ENCODE assay signal across 16 cellular contexts in the genomic region with DNA sequence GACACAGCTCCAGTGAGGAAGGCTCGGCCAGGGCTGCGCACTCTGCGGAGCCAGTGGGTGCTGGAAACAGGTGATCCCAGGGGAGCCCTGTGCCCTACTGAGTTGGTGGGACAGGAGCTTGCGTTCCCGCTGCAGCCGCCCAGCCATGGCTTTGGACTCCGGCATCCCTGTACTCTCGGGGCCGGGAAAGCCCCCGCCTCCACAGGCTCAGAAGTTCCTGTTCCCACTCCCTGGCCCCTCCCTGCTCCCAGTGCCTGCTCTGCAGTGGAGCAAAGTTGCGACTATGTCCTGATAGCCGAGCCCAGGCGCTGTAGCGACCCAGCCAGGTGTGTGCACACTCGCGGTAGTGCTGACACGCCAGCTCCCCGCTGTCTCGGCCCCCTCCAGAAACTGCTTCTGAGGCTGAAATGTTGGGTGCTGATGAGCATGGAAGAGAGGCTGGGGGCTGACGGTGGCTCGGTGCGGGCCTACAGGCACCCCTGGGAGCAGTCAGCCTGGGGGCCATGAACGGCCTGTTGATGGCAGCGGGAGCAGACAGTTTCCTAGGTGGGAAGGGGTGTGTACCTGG.
"Had no signal": no experiment of that assay in that cellular context is flagged by ENCODE, and none has a peak within 500 bp of the region (broad histone marks: within the 10 kb centered on the region; RNA-seq: fewer than 3 reads in every experiment).

No MANE protein-coding gene starts in this region.

- H3K9me3 ChIP-seq: heart right ventricle, sigmoid colon, tibial artery had no signal

- H3K27me3 Mint-ChIP-seq: activated CD4-positive, alpha-beta T cell treated with anti-CD3 and anti-CD28 coated beads, Interleukin-2, amount 10 ng/mL, durations not matched to agents 7 days and 5 days; activated naive CD8-positive, alpha-beta T cell treated with anti-CD3 and anti-CD28 coated beads, Interleukin-2, amount 10 ng/mL, durations not matched to agents 7 days and 5 days; dendritic cell treated with granulocyte-macrophage colony-stimulating factor and Interleukin-4, amounts not matched to agents 40 ng/mL and 50 ng/mL, for 4 days had no signal

- H3K27ac ChIP-seq: epithelial cell of prostate, heart right ventricle, left lung, sigmoid colon, tibial artery had no signal

- H3K4me3 ChIP-seq: heart right ventricle, left lung, sigmoid colon, tibial artery had no signal

- H3K27me3 ChIP-seq: heart right ventricle, left lung, sigmoid colon, tibial artery had no signal

- H3K27ac Mint-ChIP-seq: activated CD4-positive, alpha-beta T cell treated with anti-CD3 and anti-CD28 coated beads, Interleukin-2, amount 10 ng/mL, durations not matched to agents 7 days and 5 days; activated naive CD8-positive, alpha-beta T cell treated with anti-CD3 and anti-CD28 coated beads, Interleukin-2, amount 10 ng/mL, durations not matched to agents 7 days and 5 days; activated T-helper 1 cell treated with anti-CD3 and anti-CD28 coated beads, Interleukin-12 subunit alpha, Interleukin-12 subunit beta, Interleukin-2, Interleukin-4 antibody, amounts not matched to agents 30 ng/mL and 10 ng/mL and 1 ng/mL, durations not matched to agents 14 hours and 24 hours and 36 hours; dendritic cell treated with granulocyte-macrophage colony-stimulating factor and Interleukin-4, amounts not matched to agents 40 ng/mL and 50 ng/mL, for 4 days; T-helper 2 cell treated with Interferon-gamma antibody and Interleukin-4, amounts not matched to agents 5 μg/mL and 100 μg/mL, for 36 hours had no signal

- H3K36me3 ChIP-seq: heart right ventricle, left lung, sigmoid colon, tibial artery had no signal

- H3K36me3 Mint-ChIP-seq: activated naive CD8-positive, alpha-beta T cell treated with anti-CD3 and anti-CD28 coated beads, Interleukin-2, amount 10 ng/mL, durations not matched to agents 7 days and 5 days had no signal

- DNase-seq: activated CD4-positive, alpha-beta T cell treated with anti-CD3 and anti-CD28 coated beads, Interleukin-2, amount 10 ng/mL, durations not matched to agents 7 days and 5 days; activated CD4-positive, CD25-positive, alpha-beta regulatory T cell; activated naive CD8-positive, alpha-beta T cell treated with anti-CD3 and anti-CD28 coated beads, Interleukin-2, amount 10 ng/mL, durations not matched to agents 7 days and 5 days; anterior cingulate cortex; cerebellar nuclear complex; mesendoderm; nephron progenitor cell; sigmoid colon; stimulated activated CD4-positive, alpha-beta T cell treated with anti-CD3 and anti-CD28 coated beads, Interleukin-2, amount 100 ng/mL, for 24 hours had no signal

- H3K4me1 Mint-ChIP-seq: activated CD4-positive, alpha-beta T cell treated with anti-CD3 and anti-CD28 coated beads, Interleukin-2, amount 10 ng/mL, durations not matched to agents 7 days and 5 days; activated naive CD8-positive, alpha-beta T cell treated with anti-CD3 and anti-CD28 coated beads, Interleukin-2, amount 10 ng/mL, durations not matched to agents 7 days and 5 days; nephron progenitor cell had no signal

- ATAC-seq: left lung had no signal

- H3K4me3 Mint-ChIP-seq: activated CD4-positive, alpha-beta T cell treated with anti-CD3 and anti-CD28 coated beads, Interleukin-2, amount 10 ng/mL, durations not matched to agents 7 days and 5 days; activated naive CD8-positive, alpha-beta T cell treated with anti-CD3 and anti-CD28 coated beads, Interleukin-2, amount 10 ng/mL, durations not matched to agents 7 days and 5 days; activated T-helper 1 cell treated with anti-CD3 and anti-CD28 coated beads, Interleukin-12 subunit alpha, Interleukin-12 subunit beta, Interleukin-2, Interleukin-4 antibody, amounts not matched to agents 30 ng/mL and 10 ng/mL and 1 ng/mL, durations not matched to agents 14 hours and 24 hours and 36 hours; dendritic cell treated with granulocyte-macrophage colony-stimulating factor and Interleukin-4, amounts not matched to agents 40 ng/mL and 50 ng/mL, for 4 days; nephron progenitor cell; T-helper 2 cell treated with Interferon-gamma antibody and Interleukin-4, amounts not matched to agents 5 μg/mL and 100 μg/mL, for 36 hours had no signal

- H3K4me1 ChIP-seq: heart right ventricle, left lung, sigmoid colon, tibial artery had no signal

- H3K9me3 Mint-ChIP-seq: activated T-helper 1 cell treated with anti-CD3 and anti-CD28 coated beads, Interleukin-12 subunit alpha, Interleukin-12 subunit beta, Interleukin-2, Interleukin-4 antibody, amounts not matched to agents 30 ng/mL and 10 ng/mL and 1 ng/mL, durations not matched to agents 14 hours and 24 hours and 36 hours; dendritic cell treated with granulocyte-macrophage colony-stimulating factor and Interleukin-4, amounts not matched to agents 40 ng/mL and 50 ng/mL, for 4 days; nephron progenitor cell had no signal
